1 cellular context compared by ENCODE assay signal in genomic region chr17:63832014-63832413, GRCh38.
TF ChIP-seq lines count a peak whose summit lies in the region.

No MANE protein-coding gene starts in this region.

TF ChIP-seq in HCT116, 20 proteins besides CTCF, POLR2A, EP300 and RAD21:
- TF ChIP-seq ELF1 (IDR thresholded peaks at IDR 0.05; ENCODE audit: borderline replicate concordance, low read depth) = no peak
- TF ChIP-seq FOSL1 (IDR thresholded peaks at IDR 0.05; ENCODE audit: low read depth) = no peak
- TF ChIP-seq EZH2 (IDR thresholded peaks at IDR 0.05) = no peak
- no peak for TF ChIP-seq ZFX (IDR thresholded peaks at IDR 0.05)
- no peak for TF ChIP-seq ZNF274 (IDR thresholded peaks at IDR 0.05; ENCODE audit: low read depth, low read length)
- TF ChIP-seq POLR2AphosphoS5 (IDR thresholded peaks at IDR 0.05; ENCODE audit: low read depth, low read length) = no peak
- no peak for TF ChIP-seq TCF7L2 (IDR thresholded peaks at IDR 0.05; ENCODE audit: borderline replicate concordance, extremely low read depth, insufficient read depth, insufficient read length)
- TF ChIP-seq REST (IDR thresholded peaks at IDR 0.05; ENCODE audit: low read depth) = no peak
- no peak for TF ChIP-seq MAX (IDR thresholded peaks at IDR 0.05)
- TF ChIP-seq ATF3 (IDR thresholded peaks at IDR 0.05) = no peak
